ENCODE assay signal across 9 cellular contexts in the genomic region with DNA sequence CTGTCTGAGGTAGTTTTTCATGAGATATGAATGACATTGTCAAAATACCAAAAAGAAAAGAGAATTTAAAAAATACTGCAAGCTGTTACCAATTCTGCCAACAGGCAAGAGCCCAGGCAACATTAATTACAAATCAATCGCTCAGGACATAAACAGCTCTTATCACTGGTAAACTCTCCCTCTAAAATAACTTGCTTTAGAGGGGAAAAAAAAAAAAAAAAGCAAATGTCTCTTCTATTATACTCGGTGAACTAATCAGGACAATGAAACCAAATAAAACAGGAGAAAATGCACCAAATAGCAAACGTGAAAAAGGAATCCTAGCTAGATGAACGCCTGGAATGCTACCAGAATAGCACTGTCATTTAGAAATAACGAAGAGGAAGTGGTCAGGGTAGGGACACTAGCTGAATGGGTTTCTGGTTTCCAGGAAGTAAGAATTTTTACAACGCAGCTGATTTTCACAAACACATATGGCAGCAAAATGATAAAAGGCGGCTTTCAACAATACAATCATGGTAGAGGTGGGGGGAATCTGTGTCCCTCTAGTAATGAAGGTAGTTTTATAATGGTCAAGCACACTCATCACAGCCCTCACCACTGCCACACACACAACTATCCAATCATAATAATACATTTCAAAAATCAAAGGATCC.
DNase-seq lines count a peak whose midpoint lies in the region; ATAC-seq, FAIRE-seq and TF ChIP-seq lines count a peak whose summit lies in the region.
"Had no signal": no experiment of that assay in that cellular context is flagged by ENCODE, and none has a peak within 500 bp of the region (broad histone marks: within the 10 kb centered on the region; RNA-seq: fewer than 3 reads in every experiment).

No MANE protein-coding gene starts in this region.

- no peak overlapping the region for H3K4me3 Mint-ChIP-seq in neural progenitor cell

- peaks cover 5% of the 10 kb centered on the region for H3K9me3 ChIP-seq in GM12878 (replicated peaks; ENCODE audit: control insufficient read depth, insufficient read depth, low read length)
- peaks cover 4% of the 10 kb centered on the region for H3K9me3 ChIP-seq in neural progenitor cell (ENCODE audit: low read depth)
- no peaks in the 10 kb centered on the region for H3K9me3 ChIP-seq in aorta (ENCODE audit: control insufficient read depth, low read length)
- H3K9me3 ChIP-seq in stomach: no peaks in the 10 kb centered on the region
- no peaks in the 10 kb centered on the region for H3K9me3 ChIP-seq in body of pancreas

- H3K27me3 Mint-ChIP-seq in neural progenitor cell (ENCODE audit: insufficient read depth, low read depth): no peaks in the 10 kb centered on the region

- POLR2A ChIA-PET in GM12878 (lab: Charles Lee): interaction anchor here (0.6 to 1.7 kb wide), 3 partner anchors 39 to 74 kb away, joined by 3 to 4 read pairs (median 4); no protein-coding TSS in a partner anchor

- H3K9ac ChIP-seq in GM12878 (ENCODE audit: control insufficient read depth, insufficient read depth, low read length) (no peak overlapping the region), neural progenitor cell (no peak overlapping the region)

- DNase-seq in Jurkat, Clone E6-1 (ENCODE audit: low read depth, low spot score): peak; percentile 14
- DNase-seq in GM12878 (ENCODE audit: low read depth, low spot score) (peak; percentile 34), neural progenitor cell (ENCODE audit: low spot score) (peak; percentile 26), aorta (no peak), NCI-H2196 treated with DMSO at 0.1 percent for 48 hours (lab: John Stamatoyannopoulos, UW; ENCODE audit: unreplicated experiment) (no peak), stomach (no peak), body of pancreas (no peak)

- intact Hi-C loops in GM12878 (cut with micrococcal nuclease; ENCODE audit: unreplicated experiment) (loop anchor here (5.0 kb wide), 1 partner anchor 92 kb away; no protein-coding TSS in a partner anchor), aorta (cut with DNase I) (no loop called here), stomach (cut with DNase I; ENCODE audit: low total_unique reads) (no loop called here), body of pancreas (cut with DNase I) (no loop called here)

- H3K9me3 Mint-ChIP-seq in neural progenitor cell: peaks cover 11% of the 10 kb centered on the region

- in situ Hi-C loops in GM12878 (cut with MboI): no loop called here

- H3K79me2 ChIP-seq in GM12878 (ENCODE audit: control insufficient read depth, insufficient read depth, low read length) (peaks cover 2% of the 10 kb centered on the region), neural progenitor cell (ENCODE audit: low read depth) (peaks cover 90% of the 10 kb centered on the region)

- H3K27ac ChIP-seq in GM12878 (ENCODE audit: control insufficient read depth, insufficient read depth) (no peak overlapping the region), neural progenitor cell (peak overlapping the region; percentile 72), aorta (ENCODE audit: low read depth in 1 of 2, low read length in 2 of 2) (no peak overlapping the region), stomach (peak overlapping the region in 2 of 5 donors; percentile 4 to 54), body of pancreas (peak overlapping the region in 1 of 4 donors; percentile 39)

- TF ChIP-seq POLR2A in GM12878 (IDR thresholded peaks at IDR 0.05; ENCODE audit: low read depth, low read length) (no peak), stomach (IDR thresholded peaks at IDR 0.05) (no peak), body of pancreas (IDR thresholded peaks at IDR 0.05) (no peak)

- SMC1A ChIA-PET in GM12878 (lab: Charles Lee; ENCODE audit: uncharacterized antibody, unreplicated experiment): interaction anchor here (0.7 to 2.6 kb wide), 21 partner anchors 8 to 205 kb away, joined by 3 to 11 read pairs (median 4); no protein-coding TSS in a partner anchor

- WGBS in GM12878 (ENCODE audit: insufficient coverage, insufficient replicate concordance, low lambda C conversion rate, missing lambda C conversion rate): 34% methylated on average over 7 of the region's 7 CpGs
- WGBS in aorta, 2 donors: 69% methylated on average over 7 of the region's 7 CpGs
- 35 to 50% (median 45%) methylated on average over 7 of the region's 7 CpGs for WGBS in stomach, 5 donors
- WGBS in body of pancreas, 2 donors: 40 to 44% methylated on average over 7 of the region's 7 CpGs

- no peak overlapping the region for H3K27ac Mint-ChIP-seq in neural progenitor cell

- H3K4me3 ChIP-seq in Jurkat, Clone E6-1 (ENCODE audit: low read length): no peak overlapping the region
- H3K4me3 ChIP-seq in GM12878 (no peak overlapping the region), neural progenitor cell (peak overlapping the region; percentile 7), aorta (ENCODE audit: low read length in 2 of 2) (no peak overlapping the region), stomach (no peak overlapping the region), body of pancreas (no peak overlapping the region)
- H3K4me3 ChIP-seq: lung had no signal

- H3K4me2 ChIP-seq in GM12878 (ENCODE audit: control insufficient read depth, insufficient read depth): peak overlapping the region; percentile 38; the same call in 1 of the 2 replicates
- H3K4me2 ChIP-seq in neural progenitor cell: peak overlapping the region; percentile 68

- BruUV-seq in GM12878 (replicated peaks; lab: Mats Ljungman, UMichigan): no TSS peak

- peak; percentile 92 for FAIRE-seq in GM12878 (lab: Jason Lieb, UNC)

- H2AFZ ChIP-seq in GM12878 (ENCODE audit: control insufficient read depth, low read depth, low read length): no peak overlapping the region
- H2AFZ ChIP-seq in neural progenitor cell (replicated peaks): no peak overlapping the region

- H3K4me1 ChIP-seq in GM12878 (ENCODE audit: control insufficient read depth, insufficient read depth, low read length) (no peaks in the 10 kb centered on the region), neural progenitor cell (peaks cover 48% of the 10 kb centered on the region), aorta (ENCODE audit: control insufficient read depth in 1 of 2, insufficient read depth in 2 of 2, low read length in 2 of 2) (peaks cover 0 to 3% of the 10 kb centered on the region in 2 donors), stomach (peaks cover 0 to 20% (median 6%) of the 10 kb centered on the region in 4 donors), body of pancreas (no peaks in the 10 kb centered on the region)

- CTCF ChIA-PET in GM12878 (lab: Yijun Ruan, JAX): interaction anchor here (0.6 to 1.8 kb wide), 7 partner anchors 9 to 158 kb away, joined by 3 to 6 read pairs (median 4); no protein-coding TSS in a partner anchor

- H3F3A ChIP-seq in neural progenitor cell (ENCODE audit: low read depth): peaks cover 22% of the 10 kb centered on the region

- H3K36me3 ChIP-seq in GM12878 (ENCODE audit: control insufficient read depth in 2 of 2, insufficient read depth in 2 of 2, low read length in 1 of 2) (no peaks in the 10 kb centered on the region), neural progenitor cell (peaks cover 3% of the 10 kb centered on the region), aorta (ENCODE audit: control insufficient read depth in 1 of 2, insufficient read depth in 2 of 2, low read length in 1 of 2) (no peaks in the 10 kb centered on the region), stomach (no peaks in the 10 kb centered on the region), body of pancreas (replicated peaks in 1 of 2; ENCODE audit: insufficient read depth in 1 of 2, low read depth in 2 of 2) (no peaks in the 10 kb centered on the region)

- TF ChIP-seq CTCF in GM12878 (IDR thresholded peaks at IDR 0.05 in 2 of 3, conservative IDR thresholded peaks at IDR 0.05 in 1 of 3; ENCODE audit: control insufficient read depth in 2 of 3, extremely low read depth in 1 of 3, insufficient read depth in 1 of 3, low read depth in 3 of 3, low read length in 3 of 3) (no peak), neural progenitor cell (IDR thresholded peaks at IDR 0.05) (no peak), stomach (IDR thresholded peaks at IDR 0.05) (no peak), body of pancreas (IDR thresholded peaks at IDR 0.05) (no peak)

- H3K27me3 ChIP-seq in GM12878 (replicated peaks in 1 of 2; ENCODE audit: control insufficient read depth in 2 of 2, insufficient read depth in 2 of 2, low read length in 1 of 2) (no peaks in the 10 kb centered on the region), neural progenitor cell (no peaks in the 10 kb centered on the region), aorta (ENCODE audit: control insufficient read depth in 1 of 2, insufficient read depth in 2 of 2, low read length in 1 of 2) (no peaks in the 10 kb centered on the region), stomach (no peaks in the 10 kb centered on the region), body of pancreas (no peaks in the 10 kb centered on the region)

- H3K4me1 Mint-ChIP-seq in neural progenitor cell: peaks cover 23% of the 10 kb centered on the region

- TF ChIP-seq RAD21 in GM12878 (IDR thresholded peaks at IDR 0.05; ENCODE audit: insufficient read depth, low read depth, low read length): no peak

- RAD21 ChIA-PET in GM12878 (lab: Charles Lee; ENCODE audit: unreplicated experiment): interaction anchor here (0.7 to 1.9 kb wide), 9 partner anchors 14 to 205 kb away, joined by 3 to 7 read pairs (median 5); no protein-coding TSS in a partner anchor

- peaks cover 12% of the 10 kb centered on the region for H3K36me3 Mint-ChIP-seq in neural progenitor cell

- TF ChIP-seq EP300 in GM12878 (IDR thresholded peaks at IDR 0.05; ENCODE audit: borderline replicate concordance in 1 of 2, control insufficient read depth in 1 of 2, low read depth in 2 of 2, low read length in 2 of 2) (peak in 1 of 2 experiments; percentile 65; a peak in 1 of 4 replicates), stomach (IDR thresholded peaks at IDR 0.05) (no peak)

- peak; percentile 68 for ATAC-seq in GM18867 (IDR thresholded peaks at IDR 0.05; ENCODE audit: unreplicated experiment)
- ATAC-seq in GM12878: peak; percentile 91
- ATAC-seq in aorta (ENCODE audit: low FRiP score): no peak
- no peak for ATAC-seq in body of pancreas

- H4K20me1 ChIP-seq in GM12878 (ENCODE audit: control insufficient read depth, insufficient read depth) (no peaks in the 10 kb centered on the region), neural progenitor cell (ENCODE audit: low read depth) (no peaks in the 10 kb centered on the region)

TF ChIP-seq in GM12878, 131 proteins besides CTCF, POLR2A, EP300 and RAD21 (continues in another document):
- TF ChIP-seq CEBPB (IDR thresholded peaks at IDR 0.05; ENCODE audit: borderline replicate concordance in 1 of 2, low read depth in 2 of 2, low read length in 2 of 2) (0 out of 4 replicates have a peak, but pooled peaks of 1 of the 2 experiments have one; percentile 36), ATF7 (IDR thresholded peaks at IDR 0.05; ENCODE audit: low read depth) (0 out of 2 replicates have a peak, but pooled peaks have one; percentile 16), RUNX3 (IDR thresholded peaks at IDR 0.05; ENCODE audit: low read length) (peak; percentile 94), LARP7 (IDR thresholded peaks at IDR 0.05) (no peak), HCFC1 (IDR thresholded peaks at IDR 0.05; ENCODE audit: low read length) (no peak), BACH1 (IDR thresholded peaks at IDR 0.05; ENCODE audit: borderline replicate concordance) (no peak), IKZF2 (IDR thresholded peaks at IDR 0.05) (peak; percentile 45 to 68; a peak in 3 of 4 replicates), SPI1 (IDR thresholded peaks at IDR 0.05; ENCODE audit: borderline replicate concordance, insufficient read depth, low read depth, low read length) (peak; percentile 94)

Comparison
In these comparisons a context has a peak if more than half of its experiments do, and no peak if none do; other contexts are left out.
1. ATAC-seq: peak in GM18867 (single experiment) and GM12878 (single experiment); none in aorta (single experiment) and body of pancreas (single experiment).
2. DNase-seq: peak in Jurkat, Clone E6-1 (single experiment), GM12878 (single experiment) and neural progenitor cell (single experiment); none in aorta (0 of 2), NCI-H2196 treated with DMSO at 0.1 percent for 48 hours (single experiment), stomach (single experiment) and body of pancreas (0 of 4).